ENCODE assay signal across 24 cellular contexts in genomic region chr2:195711478-195711877, GRCh38. TPM values are rescaled to one million over a fixed set of nuclear protein-coding genes. Genes with fewer than 3 reads are reported as not detected.
DNase-seq lines count a peak whose midpoint lies in the region; ATAC-seq and TF ChIP-seq lines count a peak whose summit lies in the region.
"Had no signal": no experiment of that assay in that cellular context is flagged by ENCODE, and none has a peak within 500 bp of the region (broad histone marks: within the 10 kb centered on the region; RNA-seq: fewer than 3 reads in every experiment).

No MANE protein-coding gene starts in this region.

- intact Hi-C loops in stomach (cut with DNase I; ENCODE audit: low total_unique reads): no loop called here

- TF ChIP-seq CTCF in nephron progenitor cell (IDR thresholded peaks at IDR 0.05) (no peak), stomach (IDR thresholded peaks at IDR 0.05) (no peak)

- H3K36me3 ChIP-seq in stomach: peaks cover 5 to 33% (median 27%) of the 10 kb centered on the region in 4 donors

- peak overlapping the region; percentile 16 for H3K27ac Mint-ChIP-seq in nephron progenitor cell
- H3K27ac Mint-ChIP-seq: activated CD8-positive, alpha-beta memory T cell treated with anti-CD3 and anti-CD28 coated beads, Interleukin-2, amount 10 ng/mL, durations not matched to agents 7 days and 5 days; stimulated activated effector memory CD8-positive, alpha-beta T cell treated with anti-CD3 and anti-CD28 coated beads, Interleukin-12 subunit alpha, Interleukin-12 subunit beta, amount 100 ng/mL, for 72 hours had no signal

- H3K4me1 Mint-ChIP-seq in nephron progenitor cell: no peaks in the 10 kb centered on the region
- H3K4me1 Mint-ChIP-seq: activated CD8-positive, alpha-beta memory T cell treated with anti-CD3 and anti-CD28 coated beads, Interleukin-2, amount 10 ng/mL, durations not matched to agents 7 days and 5 days; stimulated activated effector memory CD8-positive, alpha-beta T cell treated with anti-CD3 and anti-CD28 coated beads, Interleukin-12 subunit alpha, Interleukin-12 subunit beta, amount 100 ng/mL, for 72 hours had no signal

- peak; percentile 82 for ATAC-seq in GM19438 (IDR thresholded peaks at IDR 0.05; ENCODE audit: low read depth, unreplicated experiment)
- peak; percentile 77 for ATAC-seq in HG02759 (IDR thresholded peaks at IDR 0.05; ENCODE audit: unreplicated experiment)
- peak; percentile 89 for ATAC-seq in HG03378 (IDR thresholded peaks at IDR 0.05; ENCODE audit: unreplicated experiment)
- no peak for ATAC-seq in GM19023 (IDR thresholded peaks at IDR 0.05; ENCODE audit: unreplicated experiment)
- ATAC-seq: activated CD8-positive, alpha-beta memory T cell treated with anti-CD3 and anti-CD28 coated beads, Interleukin-2, amount 10 ng/mL, durations not matched to agents 7 days and 5 days; naive thymus-derived CD8-positive, alpha-beta T cell; Panc1; stimulated activated effector memory CD8-positive, alpha-beta T cell treated with anti-CD3 and anti-CD28 coated beads, Interleukin-12 subunit alpha, Interleukin-12 subunit beta, amount 100 ng/mL, for 72 hours had no signal

- no peak for TF ChIP-seq EP300 in stomach (IDR thresholded peaks at IDR 0.05)

- H3K27me3 Mint-ChIP-seq in nephron progenitor cell (ENCODE audit: low read depth, poor library complexity): no peaks in the 10 kb centered on the region
- H3K27me3 Mint-ChIP-seq: activated CD8-positive, alpha-beta memory T cell treated with anti-CD3 and anti-CD28 coated beads, Interleukin-2, amount 10 ng/mL, durations not matched to agents 7 days and 5 days; central memory CD8-positive, alpha-beta T cell; memory B cell; naive thymus-derived CD8-positive, alpha-beta T cell had no signal

- H3K27ac ChIP-seq in stomach: no peak overlapping the region
- H3K27ac ChIP-seq: tibial artery had no signal

- H3K9me3 ChIP-seq in stomach: no peaks in the 10 kb centered on the region
- H3K9me3 ChIP-seq: BE2C, SK-N-SH, tibial artery had no signal

- DNase-seq in nephron progenitor cell (no peak), activated gamma-delta T cell (lab: John Stamatoyannopoulos, UW) (no peak), stomach (no peak)
- DNase-seq: activated CD4-positive, alpha-beta T cell treated with anti-CD3 and anti-CD28 coated beads for 1 hour; activated CD8-positive, alpha-beta memory T cell treated with anti-CD3 and anti-CD28 coated beads, Interleukin-2, amount 10 ng/mL, durations not matched to agents 7 days and 5 days; amniotic stem cell; BE2C; effector CD8-positive, alpha-beta T cell; kidney; naive thymus-derived CD8-positive, alpha-beta T cell; NCI-H1417 treated with DMSO at 0.1 percent for 48 hours; NCI-H2171 treated with DMSO at 0.1 percent for 48 hours; NCI-H774; SK-N-SH; T1000; tibial artery had no signal

- no peak for TF ChIP-seq POLR2A in stomach (IDR thresholded peaks at IDR 0.05)

- peaks cover 76% of the 10 kb centered on the region for H3K36me3 Mint-ChIP-seq in nephron progenitor cell (ENCODE audit: low read depth)

- H3K4me3 Mint-ChIP-seq in nephron progenitor cell: no peak overlapping the region
- H3K4me3 Mint-ChIP-seq: activated CD8-positive, alpha-beta memory T cell treated with anti-CD3 and anti-CD28 coated beads, Interleukin-2, amount 10 ng/mL, durations not matched to agents 7 days and 5 days; central memory CD8-positive, alpha-beta T cell; memory B cell; naive thymus-derived CD8-positive, alpha-beta T cell; stimulated activated effector memory CD8-positive, alpha-beta T cell treated with anti-CD3 and anti-CD28 coated beads, Interleukin-12 subunit alpha, Interleukin-12 subunit beta, amount 100 ng/mL, for 72 hours had no signal

- H3K4me1 ChIP-seq in stomach: no peaks in the 10 kb centered on the region
- H3K4me1 ChIP-seq: BE2C, tibial artery had no signal

- no peaks in the 10 kb centered on the region for H3K9me3 Mint-ChIP-seq in nephron progenitor cell
- H3K9me3 Mint-ChIP-seq: central memory CD8-positive, alpha-beta T cell; memory B cell; naive thymus-derived CD8-positive, alpha-beta T cell; stimulated activated effector memory CD8-positive, alpha-beta T cell treated with anti-CD3 and anti-CD28 coated beads, Interleukin-12 subunit alpha, Interleukin-12 subunit beta, amount 100 ng/mL, for 72 hours had no signal

- H3K27me3 ChIP-seq in stomach: no peaks in the 10 kb centered on the region
- H3K27me3 ChIP-seq: BE2C, tibial artery had no signal

- no peak overlapping the region for H3K4me3 ChIP-seq in stomach
- H3K4me3 ChIP-seq: tibial artery had no signal

RNA-seq across cellular contexts. Expression of gene SLC39A10, which starts 54.5 kb away (rescaled TPM):
- total RNA-seq in stomach: 10 to 100 TPM in 1 of 5 donors, 1 to 10 TPM in 3, under 1 TPM in 1; 0.58 to 22.0 (median 5.3) TPM
- polyA plus RNA-seq in stomach: 1 to 10 TPM in 1 of 3 donors, under 1 TPM in 2; 0.15 to 2.7 (median 0.93) TPM
